Comparison of ENCODE assay signal across 28 cellular contexts in genomic region chr11:3080733-3081385, GRCh38.
"Had no signal": no experiment of that assay in that cellular context is flagged by ENCODE, and none has a peak within 500 bp of the region (broad histone marks: within the 10 kb centered on the region; RNA-seq: fewer than 3 reads in every experiment).

No MANE protein-coding gene starts in this region.

- H3K4me1 Mint-ChIP-seq: activated CD4-positive, alpha-beta T cell treated with anti-CD3 and anti-CD28 coated beads, Interleukin-2, amount 10 ng/mL, durations not matched to agents 24 days and 14 days; activated naive CD8-positive, alpha-beta T cell treated with anti-CD3 and anti-CD28 coated beads for 36 hours; activated T-helper 17 cell treated with anti-CD3 and anti-CD28 coated beads, Interleukin-2, amount 50 U/mL, for 72 hours had no signal

- H3K4me3 ChIP-seq: cardiac muscle cell had no signal

- H3K4me3 Mint-ChIP-seq: activated CD4-positive, alpha-beta T cell treated with anti-CD3 and anti-CD28 coated beads, Interleukin-2, amount 10 ng/mL, durations not matched to agents 24 days and 14 days; activated CD8-positive, alpha-beta T cell treated with anti-CD3 and anti-CD28 coated beads for 36 hours; activated naive CD8-positive, alpha-beta T cell treated with anti-CD3 and anti-CD28 coated beads for 36 hours; activated T-cell treated with anti-CD3 and anti-CD28 coated beads, Interleukin-2, amount 50 U/mL, for 72 hours; activated T-helper 17 cell treated with anti-CD3 and anti-CD28 coated beads, Interleukin-2, amount 50 U/mL, for 72 hours had no signal

- H3K36me3 Mint-ChIP-seq: activated naive CD8-positive, alpha-beta T cell treated with anti-CD3 and anti-CD28 coated beads for 36 hours had no signal

- H3K27ac Mint-ChIP-seq: activated CD4-positive, alpha-beta T cell treated with anti-CD3 and anti-CD28 coated beads, Interleukin-2, amount 10 ng/mL, durations not matched to agents 24 days and 14 days; activated CD8-positive, alpha-beta T cell treated with anti-CD3 and anti-CD28 coated beads for 36 hours; activated naive CD8-positive, alpha-beta T cell treated with anti-CD3 and anti-CD28 coated beads for 36 hours; activated T-cell treated with anti-CD3 and anti-CD28 coated beads, Interleukin-2, amount 50 U/mL, for 72 hours; activated T-helper 17 cell treated with anti-CD3 and anti-CD28 coated beads, Interleukin-2, amount 50 U/mL, for 72 hours had no signal

- H3K27ac ChIP-seq: cardiac muscle cell, KMS-11, RWPE1, WERI-Rb-1 had no signal

- H3K9ac ChIP-seq: KMS-11 had no signal

- H3K27me3 ChIP-seq: cardiac muscle cell had no signal

- FAIRE-seq: RCC 7860 had no signal

- H3K4me2 ChIP-seq: KMS-11 had no signal

- DNase-seq: activated CD4-positive, alpha-beta T cell treated with anti-CD3 and anti-CD28 coated beads, Interleukin-2, amount 10 ng/mL, durations not matched to agents 24 days and 14 days; activated CD4-positive, alpha-beta T cell treated with anti-CD3 and anti-CD28 coated beads, Interleukin-2, amount 50 U/mL, for 4 hours; activated CD4-positive, CD25-positive, alpha-beta regulatory T cell; activated CD8-positive, alpha-beta T cell treated with anti-CD3 and anti-CD28 coated beads for 36 hours; activated effector memory CD4-positive, alpha-beta T cell treated with anti-CD3 and anti-CD28 coated beads, Interleukin-2, amount 50 U/mL, for 16 hours; activated naive CD4-positive, alpha-beta T cell; activated naive CD4-positive, alpha-beta T cell treated with anti-CD3 and anti-CD28 coated beads, Interleukin-2, amount 50 U/mL, for 16 hours; activated naive CD8-positive, alpha-beta T cell treated with anti-CD3 and anti-CD28 coated beads for 36 hours; activated T-cell treated with anti-CD3 and anti-CD28 coated beads, Interleukin-2, amount 50 U/mL, for 1 hour; activated T-cell treated with anti-CD3 and anti-CD28 coated beads, Interleukin-2, amount 50 U/mL, for 72 hours; amniotic stem cell; NCI-H1105; NCI-H1436; NCI-H1694; NCI-H1930; NCI-H2081 treated with DMSO at 0.1 percent for 48 hours; NCI-H345; NCI-H524 treated with DMSO at 0.1 percent for 48 hours; SW 1271; T-helper 1 cell; T-helper 2 cell; T-helper 9 cell; WERI-Rb-1 had no signal

- H3K36me3 ChIP-seq: cardiac muscle cell, WERI-Rb-1 had no signal

- H3K9me3 Mint-ChIP-seq: activated CD4-positive, alpha-beta T cell treated with anti-CD3 and anti-CD28 coated beads, Interleukin-2, amount 10 ng/mL, durations not matched to agents 24 days and 14 days; activated CD8-positive, alpha-beta T cell treated with anti-CD3 and anti-CD28 coated beads for 36 hours; activated naive CD8-positive, alpha-beta T cell treated with anti-CD3 and anti-CD28 coated beads for 36 hours; activated T-cell treated with anti-CD3 and anti-CD28 coated beads, Interleukin-2, amount 50 U/mL, for 72 hours; activated T-helper 17 cell treated with anti-CD3 and anti-CD28 coated beads, Interleukin-2, amount 50 U/mL, for 72 hours had no signal
